Comparison of ENCODE assay signal across 8 cellular contexts in the genomic region with DNA sequence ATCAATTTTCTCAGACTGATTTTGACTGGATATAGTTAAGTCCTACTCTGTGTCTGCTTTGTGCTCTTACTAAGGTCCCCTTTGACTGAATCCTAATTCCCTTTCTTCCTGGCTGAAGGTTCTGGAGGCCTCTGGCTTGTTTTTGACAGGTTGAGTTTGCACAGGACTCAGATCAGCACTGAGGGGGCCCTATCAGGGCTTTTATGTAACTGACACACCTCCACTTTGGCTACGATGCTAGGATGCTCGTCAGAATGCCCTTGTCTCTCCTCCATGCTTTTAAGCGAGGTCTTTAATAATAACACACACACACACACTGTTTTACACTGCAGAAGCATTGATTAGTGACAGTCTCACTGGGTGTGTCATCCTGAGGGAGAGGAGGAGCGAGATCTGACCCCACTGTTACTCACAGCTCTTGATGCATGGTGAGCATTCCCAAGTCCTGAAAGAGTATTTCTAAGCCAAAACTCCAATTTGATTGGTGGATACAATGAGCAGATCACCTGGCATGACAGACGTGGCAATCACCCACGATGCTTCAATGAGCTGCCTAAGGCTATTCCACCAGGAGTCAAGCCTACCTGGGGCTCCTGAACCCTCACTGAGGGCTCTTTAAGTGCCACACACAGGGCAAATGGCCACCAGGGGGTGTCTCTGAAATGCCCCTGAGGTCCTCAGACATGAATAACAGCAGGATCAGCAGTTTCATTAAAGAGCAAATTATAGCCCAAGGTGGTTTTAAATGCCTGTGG.
DNase-seq lines count a peak whose midpoint lies in the region; ATAC-seq, FAIRE-seq and TF ChIP-seq lines count a peak whose summit lies in the region.

No MANE protein-coding gene starts in this region.

- no peak for TF ChIP-seq POLR2A in A549 (IDR thresholded peaks at IDR 0.05; ENCODE audit: low read length)
- TF ChIP-seq POLR2A in stomach (IDR thresholded peaks at IDR 0.05): no peak

- DNase-seq in A549 (ENCODE audit: low read depth in 1 of 2, low spot score in 1 of 2) (peak in 1 of 2 experiments; percentile 25), GM13977 (ENCODE audit: low spot score) (no peak), T-cell (peak in 23 of 34 experiments; percentile 2 to 32 (median 17)), fibroblast of mammary gland (ENCODE audit: low read depth) (peak; percentile 40), stomach (peak; percentile 61), NCI-H345 treated with DMSO at 0.1 percent for 48 hours (lab: John Stamatoyannopoulos, UW; ENCODE audit: unreplicated experiment) (no peak), C1 segment of cervical spinal cord (lab: John Stamatoyannopoulos, UW) (no peak)

- H3K4me1 ChIP-seq in A549 (no peaks in the 10 kb centered on the region), stomach (peaks cover 0 to 20% (median 7%) of the 10 kb centered on the region in 4 donors)

- H3K36me3 Mint-ChIP-seq in T-cell: no peaks in the 10 kb centered on the region

- peaks cover 0 to 4% (median 0%) of the 10 kb centered on the region in 3 donors for H3K9me3 Mint-ChIP-seq in T-cell

- H3K36me3 ChIP-seq in stomach: no peaks in the 10 kb centered on the region

- H3K4me1 Mint-ChIP-seq in T-cell: peaks cover 6 to 16% (median 7%) of the 10 kb centered on the region in 3 donors

- in situ Hi-C loops in GM13977 (cut with MboI; ENCODE audit: low pct_unique_long_range_greater_than_20kb, low sequenced_read_pairs, unreplicated experiment): no loop called here

- H3K4me3 ChIP-seq in A549 (no peak overlapping the region), fibroblast of mammary gland (ENCODE audit: control insufficient read depth, low read depth, low read length) (no peak overlapping the region), stomach (no peak overlapping the region)

- H3K9me3 ChIP-seq in A549 (no peaks in the 10 kb centered on the region), stomach (no peaks in the 10 kb centered on the region)

- TF ChIP-seq EP300 in A549 (IDR thresholded peaks at IDR 0.05) (no peak), stomach (IDR thresholded peaks at IDR 0.05) (no peak)

- CTCF ChIA-PET in A549 (lab: Yijun Ruan, JAX) (interaction anchor here (0.7 to 1.6 kb wide), 4 partner anchors 12 to 19 kb away, joined by 3 to 4 read pairs (median 4); no protein-coding TSS in a partner anchor), T-cell (lab: Charles Lee) (interaction anchor here in 1 of 2 donors (0.5 kb wide), 1 partner anchor 1015 kb away, joined by 3 read pairs; no protein-coding TSS in a partner anchor)

- TF ChIP-seq RAD21 in A549 (conservative IDR thresholded peaks at IDR 0.05 in 1 of 2, IDR thresholded peaks at IDR 0.05 in 1 of 2): peak in 1 of 2 experiments; percentile 37; a peak in 2 of 5 replicates

- peaks cover 5 to 18% of the 10 kb centered on the region in 2 donors for H3K27me3 Mint-ChIP-seq in T-cell

- FAIRE-seq in A549 (lab: Jason Lieb, UNC): no peak

- no peak overlapping the region for H3K4me3 Mint-ChIP-seq in T-cell

- WGBS in A549 (ENCODE audit: missing lambda C conversion rate): 89% methylated on average over 4 of the region's 6 CpGs
- 52 to 78% (median 62%) methylated on average over 5 to 6 of the region's 6 CpGs for WGBS in stomach, 5 donors

- POLR2A ChIA-PET in A549 (lab: Yijun Ruan, JAX) (no interaction called here), T-cell (lab: Charles Lee) (no interaction called here)

- intact Hi-C loops in stomach (cut with DNase I; ENCODE audit: low total_unique reads): no loop called here

- H3K27ac ChIP-seq in A549 (no peak overlapping the region), stomach (no peak overlapping the region)

- no peak overlapping the region for H3K27ac Mint-ChIP-seq in T-cell

- no peaks in the 10 kb centered on the region for H3K27me3 ChIP-seq in stomach

- H3K4me2 ChIP-seq in A549: no peak overlapping the region

- TF ChIP-seq CTCF in A549 (IDR thresholded peaks at IDR 0.05) (no peak), GM13977 (IDR thresholded peaks at IDR 0.05; ENCODE audit: extremely low read depth, insufficient read depth, missing control alignments) (peak; percentile 39), fibroblast of mammary gland (conservative IDR thresholded peaks at IDR 0.05; ENCODE audit: control insufficient read depth, insufficient read depth, low read depth, low read length) (peak; percentile 30), stomach (IDR thresholded peaks at IDR 0.05) (peak in 5 of 7 experiments; percentile 7 to 32 (median 24))

- peak in 1 of 2 experiments; percentile 73; a peak in 3 of 6 replicates for ATAC-seq in A549
- no peak for ATAC-seq in T-cell (replicated peaks in 1 of 4)
- ATAC-seq in HG03097 (IDR thresholded peaks at IDR 0.05; ENCODE audit: low FRiP score, unreplicated experiment): no peak

TF ChIP-seq in A549, 52 proteins besides CTCF, POLR2A, EP300 and RAD21:
- TF ChIP-seq HOXA7 (CRISPR knock-in tag; IDR thresholded peaks at IDR 0.05) (no peak), SMC3 (IDR thresholded peaks at IDR 0.05) (peak; percentile 21; the same call in 2 of the 3 replicates), TFCP2L1 (CRISPR knock-in tag; IDR thresholded peaks at IDR 0.05) (no peak), CBX8 (IDR thresholded peaks at IDR 0.05) (no peak), HOXB5 (CRISPR knock-in tag; IDR thresholded peaks at IDR 0.05) (no peak), HEYL (CRISPR knock-in tag; IDR thresholded peaks at IDR 0.05) (no peak), MAFK (IDR thresholded peaks at IDR 0.05; ENCODE audit: partially characterized antibody) (peak; percentile 84), CHD2 (IDR thresholded peaks at IDR 0.05; ENCODE audit: low read length, partially characterized antibody) (no peak), CEBPB (IDR thresholded peaks at IDR 0.05) (no peak), MAZ (IDR thresholded peaks at IDR 0.05; ENCODE audit: borderline replicate concordance, low read depth, low read length) (no peak), ZC3H11A (IDR thresholded peaks at IDR 0.05) (no peak)
- TF ChIP-seq, protein P1, sequence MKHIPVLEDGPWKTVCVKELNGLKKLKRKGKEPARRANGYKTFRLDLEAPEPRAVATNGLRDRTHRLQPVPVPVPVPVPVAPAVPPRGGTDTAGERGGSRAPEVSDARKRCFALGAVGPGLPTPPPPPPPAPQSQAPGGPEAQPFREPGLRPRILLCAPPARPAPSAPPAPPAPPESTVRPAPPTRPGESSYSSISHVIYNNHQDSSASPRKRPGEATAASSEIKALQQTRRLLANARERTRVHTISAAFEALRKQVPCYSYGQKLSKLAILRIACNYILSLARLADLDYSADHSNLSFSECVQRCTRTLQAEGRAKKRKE (CRISPR knock-in tag; IDR thresholded peaks at IDR 0.05; ENCODE audit: low read depth): no peak
- TF ChIP-seq, protein P2, sequence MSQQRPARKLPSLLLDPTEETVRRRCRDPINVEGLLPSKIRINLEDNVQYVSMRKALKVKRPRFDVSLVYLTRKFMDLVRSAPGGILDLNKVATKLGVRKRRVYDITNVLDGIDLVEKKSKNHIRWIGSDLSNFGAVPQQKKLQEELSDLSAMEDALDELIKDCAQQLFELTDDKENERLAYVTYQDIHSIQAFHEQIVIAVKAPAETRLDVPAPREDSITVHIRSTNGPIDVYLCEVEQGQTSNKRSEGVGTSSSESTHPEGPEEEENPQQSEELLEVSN (IDR thresholded peaks at IDR 0.05; ENCODE audit: borderline replicate concordance, low read depth): no peak
- TF ChIP-seq, protein P3, sequence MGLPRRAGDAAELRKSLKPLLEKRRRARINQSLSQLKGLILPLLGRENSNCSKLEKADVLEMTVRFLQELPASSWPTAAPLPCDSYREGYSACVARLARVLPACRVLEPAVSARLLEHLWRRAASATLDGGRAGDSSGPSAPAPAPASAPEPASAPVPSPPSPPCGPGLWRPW (IDR thresholded peaks at IDR 0.05): no peak
- TF ChIP-seq, protein P4, sequence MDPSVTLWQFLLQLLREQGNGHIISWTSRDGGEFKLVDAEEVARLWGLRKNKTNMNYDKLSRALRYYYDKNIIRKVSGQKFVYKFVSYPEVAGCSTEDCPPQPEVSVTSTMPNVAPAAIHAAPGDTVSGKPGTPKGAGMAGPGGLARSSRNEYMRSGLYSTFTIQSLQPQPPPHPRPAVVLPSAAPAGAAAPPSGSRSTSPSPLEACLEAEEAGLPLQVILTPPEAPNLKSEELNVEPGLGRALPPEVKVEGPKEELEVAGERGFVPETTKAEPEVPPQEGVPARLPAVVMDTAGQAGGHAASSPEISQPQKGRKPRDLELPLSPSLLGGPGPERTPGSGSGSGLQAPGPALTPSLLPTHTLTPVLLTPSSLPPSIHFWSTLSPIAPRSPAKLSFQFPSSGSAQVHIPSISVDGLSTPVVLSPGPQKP (IDR thresholded peaks at IDR 0.05; ENCODE audit: low read depth, low read length): no peak

Comparison
In these comparisons a context has a peak if more than half of its experiments do, and no peak if none do; other contexts are left out.
1. DNase-seq: peak in T-cell (23 of 34), fibroblast of mammary gland (single experiment) and stomach (single experiment); none in GM13977 (single experiment), NCI-H345 treated with DMSO at 0.1 percent for 48 hours (single experiment) and C1 segment of cervical spinal cord (0 of 14).